ENCODE assay signal across 22 cellular contexts in the genomic region with DNA sequence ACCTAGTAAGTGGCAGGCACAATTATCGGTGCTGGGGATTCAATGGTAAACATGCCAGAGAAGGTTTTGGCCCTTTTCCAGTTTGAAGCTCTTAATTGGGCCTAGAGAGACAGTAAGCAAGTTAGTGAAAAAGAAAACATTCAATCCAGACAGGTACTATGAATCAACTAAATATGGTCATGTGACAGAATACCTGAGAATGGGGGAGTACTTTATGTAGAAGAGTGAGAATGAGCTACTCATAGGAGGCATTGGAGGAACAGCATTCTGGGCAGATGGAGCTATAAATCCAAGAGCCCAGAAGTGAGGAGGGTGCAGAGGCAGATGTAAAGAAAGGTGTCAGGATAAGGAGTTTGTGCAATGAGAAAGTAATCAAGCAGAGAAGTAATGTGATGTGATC.
A peak's percentile ranks its signal among the peaks of the same experiment; 100 is the strongest.
DNase-seq lines count a peak whose midpoint lies in the region; ATAC-seq and TF ChIP-seq lines count a peak whose summit lies in the region.
"Had no signal": no experiment of that assay in that cellular context is flagged by ENCODE, and none has a peak within 500 bp of the region (broad histone marks: within the 10 kb centered on the region; RNA-seq: fewer than 3 reads in every experiment).

No MANE protein-coding gene starts in this region.

- H3K4me3 ChIP-seq in sigmoid colon, result no peak overlapping the region
- H3K4me3 ChIP-seq: adrenal gland, tibial artery had no signal

- no peaks in the 10 kb centered on the region for H3K36me3 Mint-ChIP-seq in activated T-helper 17 cell treated with anti-CD3 and anti-CD28 coated beads, Interleukin-2, amount 50 U/mL, for 72 hours (ENCODE audit: low read depth)
- H3K36me3 Mint-ChIP-seq: WTC11 had no signal

- TF ChIP-seq CTCF in GM20000 (IDR thresholded peaks at IDR 0.05; ENCODE audit: extremely low read depth, missing control alignments) (no peak), sigmoid colon (IDR thresholded peaks at IDR 0.05) (no peak)

- no peaks in the 10 kb centered on the region for H3K27me3 ChIP-seq in sigmoid colon
- H3K27me3 ChIP-seq: adrenal gland, tibial artery had no signal

- no peak for TF ChIP-seq EP300 in sigmoid colon (IDR thresholded peaks at IDR 0.05)

- peak; percentile 17 for DNase-seq in DMS 273 (lab: John Stamatoyannopoulos, UW; ENCODE audit: unreplicated experiment)
- DNase-seq in DMS 273 treated with DMSO at 0.1 percent for 48 hours (lab: John Stamatoyannopoulos, UW), result no peak
- DNase-seq in DMS53 (lab: John Stamatoyannopoulos, UW), result peak; percentile 12
- peak; percentile 26 for DNase-seq in NCI-H1694 treated with DMSO at 0.1 percent for 48 hours (lab: John Stamatoyannopoulos, UW)
- DNase-seq in GM20000 (ENCODE audit: low spot score), result no peak
- DNase-seq in sigmoid colon, result no peak
- DNase-seq in germinal center (ENCODE audit: low spot score), result no peak
- DNase-seq: activated CD8-positive, alpha-beta memory T cell treated with anti-CD3 and anti-CD28 coated beads, Interleukin-2, amount 50 U/mL, for 48 hours; adrenal gland; C1 segment of cervical spinal cord; cerebellar nuclear complex; IMR-90; left ventricle myocardium superior; NCI-H82; RPMI8226; small intestine; SW 1271; tibial artery had no signal

- no peaks in the 10 kb centered on the region for H3K27me3 Mint-ChIP-seq in activated T-helper 17 cell treated with anti-CD3 and anti-CD28 coated beads, Interleukin-2, amount 50 U/mL, for 72 hours

- TF ChIP-seq POLR2A in sigmoid colon (IDR thresholded peaks at IDR 0.05), result no peak

- H3K4me1 ChIP-seq in sigmoid colon, result no peaks in the 10 kb centered on the region
- H3K4me1 ChIP-seq: adrenal gland, tibial artery had no signal

- WGBS in sigmoid colon, 2 donors, result 75 to 94% methylated on average over 1 of the region's 1 CpG

- no peak overlapping the region for H3K27ac ChIP-seq in sigmoid colon
- H3K27ac ChIP-seq: 22Rv1, adrenal gland, tibial artery had no signal

- no peaks in the 10 kb centered on the region for H3K36me3 ChIP-seq in sigmoid colon
- H3K36me3 ChIP-seq: adrenal gland, tibial artery had no signal

- no peaks in the 10 kb centered on the region for H3K9me3 Mint-ChIP-seq in activated T-helper 17 cell treated with anti-CD3 and anti-CD28 coated beads, Interleukin-2, amount 50 U/mL, for 72 hours

- H3K27ac Mint-ChIP-seq in activated T-helper 17 cell treated with anti-CD3 and anti-CD28 coated beads, Interleukin-2, amount 50 U/mL, for 72 hours, result no peak overlapping the region

- H3K4me3 Mint-ChIP-seq in activated T-helper 17 cell treated with anti-CD3 and anti-CD28 coated beads, Interleukin-2, amount 50 U/mL, for 72 hours, result peak overlapping the region; percentile 13
- H3K4me3 Mint-ChIP-seq: WTC11 had no signal

- H3K9me3 ChIP-seq in sigmoid colon, result no peaks in the 10 kb centered on the region
- H3K9me3 ChIP-seq: adrenal gland, tibial artery had no signal

- intact Hi-C loops in sigmoid colon (cut with DNase I), result no loop called here

- ATAC-seq in activated T-helper 17 cell treated with anti-CD3 and anti-CD28 coated beads, Interleukin-2, amount 50 U/mL, for 72 hours (replicated peaks), result no peak
- ATAC-seq: HCT116, left ventricle myocardium superior, WTC11 had no signal

- peaks cover 9% of the 10 kb centered on the region for H3K4me1 Mint-ChIP-seq in activated T-helper 17 cell treated with anti-CD3 and anti-CD28 coated beads, Interleukin-2, amount 50 U/mL, for 72 hours

Comparison
In these comparisons a context has a peak if more than half of its experiments do, and no peak if none do; other contexts are left out.
1. DNase-seq: peak in DMS 273 (single experiment), DMS53 (single experiment) and NCI-H1694 treated with DMSO at 0.1 percent for 48 hours (single experiment); none in DMS 273 treated with DMSO at 0.1 percent for 48 hours (single experiment), GM20000 (single experiment), sigmoid colon (single experiment) and germinal center (single experiment).